1 cellular context compared by ENCODE assay signal in genomic region chr17:74212913-74213791, GRCh38.
A peak's percentile ranks its signal among the peaks of the same experiment; 100 is the strongest.
TF ChIP-seq lines count a peak whose summit lies in the region.

Gene TTYH2, plus strand, starts transcription at chr17:74213571. Its CDS starts 17 bp downstream, at chr17:74213588.

TF ChIP-seq in WTC11, 78 proteins besides CTCF, POLR2A, EP300 and RAD21 (continued from another document and continues in another):
- peak; percentile 68; the same call in 1 of the 2 replicates for TF ChIP-seq FOXP4 (CRISPR knock-in tag; IDR thresholded peaks at IDR 0.05)
- no peak for TF ChIP-seq ZNF532 (CRISPR knock-in tag; IDR thresholded peaks at IDR 0.05; ENCODE audit: borderline replicate concordance)
- TF ChIP-seq ZSCAN18 (CRISPR knock-in tag; IDR thresholded peaks at IDR 0.05) = no peak
- TF ChIP-seq FOXK1 (CRISPR knock-in tag; IDR thresholded peaks at IDR 0.05) = peak; percentile 70; the same call in 1 of the 2 replicates
- 0 out of 2 replicates have a peak, but pooled peaks have one; percentile 81 for TF ChIP-seq KAT7 (CRISPR knock-in tag; IDR thresholded peaks at IDR 0.05; ENCODE audit: borderline replicate concordance)
- no peak for TF ChIP-seq E2F4 (CRISPR knock-in tag; IDR thresholded peaks at IDR 0.05; ENCODE audit: borderline replicate concordance, low read depth)
- peak; percentile 50; the same call in 1 of the 2 replicates for TF ChIP-seq TP53 (CRISPR knock-in tag; IDR thresholded peaks at IDR 0.05)
- TF ChIP-seq CBFB (CRISPR knock-in tag; IDR thresholded peaks at IDR 0.05; ENCODE audit: low read depth) = 0 out of 2 replicates have a peak, but pooled peaks have one; percentile 55
- TF ChIP-seq MYBL2 (CRISPR knock-in tag; IDR thresholded peaks at IDR 0.05) = no peak
- TF ChIP-seq ZNF671 (CRISPR knock-in tag; IDR thresholded peaks at IDR 0.05) = no peak
- no peak for TF ChIP-seq PRDM15 (CRISPR knock-in tag; IDR thresholded peaks at IDR 0.05)
- TF ChIP-seq NFATC4 (CRISPR knock-in tag; IDR thresholded peaks at IDR 0.05) = no peak
- TF ChIP-seq MAX (CRISPR knock-in tag; IDR thresholded peaks at IDR 0.05) = peak; percentile 48; the same call in 1 of the 2 replicates
- 0 out of 2 replicates have a peak, but pooled peaks have one; percentile 67 for TF ChIP-seq E2F5 (CRISPR knock-in tag; IDR thresholded peaks at IDR 0.05)
- TF ChIP-seq JUN (CRISPR knock-in tag; IDR thresholded peaks at IDR 0.05) = peak; percentile 52; the same call in 1 of the 2 replicates
- no peak for TF ChIP-seq ZNF416 (CRISPR knock-in tag; IDR thresholded peaks at IDR 0.05)
- no peak for TF ChIP-seq ELF4 (CRISPR knock-in tag; IDR thresholded peaks at IDR 0.05; ENCODE audit: low read depth)
- no peak for TF ChIP-seq NR1H2 (CRISPR knock-in tag; IDR thresholded peaks at IDR 0.05)
- no peak for TF ChIP-seq AR (CRISPR knock-in tag; IDR thresholded peaks at IDR 0.05)
- no peak for TF ChIP-seq MXD4 (CRISPR knock-in tag; IDR thresholded peaks at IDR 0.05; ENCODE audit: borderline replicate concordance)
- TF ChIP-seq OVOL2 (CRISPR knock-in tag; IDR thresholded peaks at IDR 0.05; ENCODE audit: borderline replicate concordance) = no peak
- TF ChIP-seq USF2 (CRISPR knock-in tag; IDR thresholded peaks at IDR 0.05) = peak; percentile 27; the same call in 1 of the 2 replicates
- TF ChIP-seq ZNF232 (CRISPR knock-in tag; IDR thresholded peaks at IDR 0.05) = no peak
- peak; percentile 79 for TF ChIP-seq SP1 (CRISPR knock-in tag; conservative IDR thresholded peaks at IDR 0.05)
- peak; percentile 70; the same call in 1 of the 2 replicates for TF ChIP-seq NR2C2 (CRISPR knock-in tag; IDR thresholded peaks at IDR 0.05)
- TF ChIP-seq RORB (CRISPR knock-in tag; IDR thresholded peaks at IDR 0.05) = no peak
- no peak for TF ChIP-seq PREB (CRISPR knock-in tag; IDR thresholded peaks at IDR 0.05; ENCODE audit: borderline replicate concordance)
- no peak for TF ChIP-seq E2F1 (CRISPR knock-in tag; IDR thresholded peaks at IDR 0.05)
- no peak for TF ChIP-seq GRHL2 (CRISPR knock-in tag; IDR thresholded peaks at IDR 0.05; ENCODE audit: insufficient replicate concordance, severe bottlenecking)
- TF ChIP-seq CREM (CRISPR knock-in tag; IDR thresholded peaks at IDR 0.05) = no peak
- TF ChIP-seq IRF2 (CRISPR knock-in tag; IDR thresholded peaks at IDR 0.05; ENCODE audit: borderline replicate concordance, low read depth) = no peak
- TF ChIP-seq HMGA2 (CRISPR knock-in tag; IDR thresholded peaks at IDR 0.05) = no peak
- no peak for TF ChIP-seq ZNF396 (CRISPR knock-in tag; IDR thresholded peaks at IDR 0.05; ENCODE audit: borderline replicate concordance)
- no peak for TF ChIP-seq ATF6 (CRISPR knock-in tag; IDR thresholded peaks at IDR 0.05)
